ENCODE assay signal across 24 cellular contexts in the genomic region with DNA sequence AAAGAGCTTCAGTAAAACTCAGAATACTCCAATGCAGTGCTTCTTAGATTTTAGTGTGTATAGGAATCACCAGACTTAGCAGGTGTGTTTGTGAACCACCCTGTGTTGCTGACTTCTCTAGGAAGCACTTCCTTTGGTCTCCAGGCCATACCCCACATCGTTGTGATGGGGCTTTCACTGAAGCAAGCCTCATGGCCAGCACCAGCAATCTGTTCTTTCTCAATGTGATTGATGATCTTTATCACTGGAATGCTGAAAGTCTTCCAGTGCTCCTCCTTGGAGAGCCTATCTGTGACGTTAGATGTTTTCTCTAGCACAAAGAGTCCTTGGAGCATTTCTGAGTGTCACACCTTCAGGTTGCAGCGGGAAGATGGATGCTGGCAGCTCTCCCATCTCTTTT.
"Had no signal": no experiment of that assay in that cellular context is flagged by ENCODE, and none has a peak within 500 bp of the region (broad histone marks: within the 10 kb centered on the region; RNA-seq: fewer than 3 reads in every experiment).

No MANE protein-coding gene starts in this region.

- H3K9me3 ChIP-seq: MG63 had no signal

- H3K4me3 ChIP-seq: MG63 had no signal

- FAIRE-seq: astrocyte, RCC 7860 had no signal

- ATAC-seq: activated naive CD8-positive, alpha-beta T cell treated with anti-CD3 and anti-CD28 coated beads, Interleukin-2, amount 50 U/mL, for 24 hours; activated T-cell treated with anti-CD3 and anti-CD28 coated beads, Interleukin-2, amount 50 U/mL, for 4 hours; PC-3 had no signal

- H3K27ac ChIP-seq: VCaP had no signal

- H3K27me3 ChIP-seq: MG63 had no signal

- DNase-seq: activated CD4-positive, alpha-beta memory T cell treated with anti-CD3 and anti-CD28 coated beads for 36 hours; activated CD4-positive, alpha-beta T cell treated with anti-CD3 and anti-CD28 coated beads, Interleukin-2, amount 10 ng/mL, durations not matched to agents 7 days and 5 days; activated CD4-positive, CD25-positive, alpha-beta regulatory T cell; activated CD8-positive, alpha-beta memory T cell treated with anti-CD3 and anti-CD28 coated beads for 24 hours; activated effector memory CD4-positive, alpha-beta T cell treated with anti-CD3 and anti-CD28 coated beads, Interleukin-2, amount 50 U/mL, for 16 hours; activated naive CD4-positive, alpha-beta T cell treated with Interleukin-2 at 50 U/mL for 16 hours; activated naive CD8-positive, alpha-beta T cell treated with anti-CD3 and anti-CD28 coated beads, Interleukin-2, amount 50 U/mL, for 24 hours; activated T-cell treated with anti-CD3 and anti-CD28 coated beads, Interleukin-2, amount 50 U/mL, for 4 hours; amygdala; cerebellar nuclear complex; KBM-7; MG63; NCI-H1105 treated with DMSO at 0.1 percent for 48 hours; NCI-H146; NCI-H187 treated with DMSO at 0.1 percent for 48 hours; NCI-H2081 treated with DMSO at 0.1 percent for 48 hours; NCI-H446; NCI-H524; PC-3; SHP77 treated with DMSO at 0.1 percent for 48 hours; T-helper 1 cell had no signal
